Comparison of ENCODE assay signal across 9 cellular contexts in genomic region chr2:165010556-165010955, GRCh38. TPM values are rescaled to one million over a fixed set of nuclear protein-coding genes. Genes with fewer than 3 reads are reported as not detected.
"Had no signal": no experiment of that assay in that cellular context is flagged by ENCODE, and none has a peak within 500 bp of the region (broad histone marks: within the 10 kb centered on the region; RNA-seq: fewer than 3 reads in every experiment).

No MANE protein-coding gene starts in this region.

- H3K36me3 Mint-ChIP-seq: IgD-negative memory B cell had no signal

- FAIRE-seq: HepG2, HTR-8/SVneo, K562 had no signal

- H3K4me3 Mint-ChIP-seq: IgD-negative memory B cell had no signal

- DNase-seq: IMR-90, KBM-7, KG1 had no signal

- H3K4me3 ChIP-seq: K562 had no signal

- ATAC-seq: HepG2, K562 had no signal

- H3K9me3 Mint-ChIP-seq: IgD-negative memory B cell had no signal

- H3K27ac Mint-ChIP-seq: IgD-negative memory B cell had no signal

- H3K27ac ChIP-seq: HL-60 had no signal

RNA-seq across cellular contexts. Expression of gene SLC38A11, which starts 55.2 kb away (rescaled TPM):
- total RNA-seq: HT1080, K562 had no signal
- polyA plus RNA-seq: K562 had no signal
